ENCODE assay signal across 8 cellular contexts in genomic region chr16:67150833-67151396, GRCh38. TPM values are rescaled to one million over a fixed set of nuclear protein-coding genes. Genes with fewer than 3 reads are reported as not detected.
A peak's percentile ranks its signal among the peaks of the same experiment; 100 is the strongest.
DNase-seq lines count a peak whose midpoint lies in the region; ATAC-seq and TF ChIP-seq lines count a peak whose summit lies in the region.

TSS of gene B3GNT9 (minus strand) at chr16:67150998. CDS start at chr16:67150485, 513 bp downstream.

- H3K4me3 ChIP-seq in Caco-2 (ENCODE audit: low read depth, low read length), result peak within 1 kb of the TSS; percentile 75
- H3K4me3 ChIP-seq in fibroblast of mammary gland (ENCODE audit: control insufficient read depth, low read depth, low read length), result peak within 1 kb of the TSS; percentile 55

- no peaks in the 10 kb centered on the region for H3K9me3 ChIP-seq in Caco-2

- TF ChIP-seq CTCF in Caco-2 (IDR thresholded peaks at IDR 0.05; ENCODE audit: insufficient read depth in 1 of 2, low read depth in 1 of 2, low read length in 1 of 2, severe bottlenecking in 1 of 2, unreplicated experiment in 1 of 2), result no peak
- TF ChIP-seq CTCF in activated CD8-positive, alpha-beta T cell treated with anti-CD3 and anti-CD28 coated beads for 36 hours (IDR thresholded peaks at IDR 0.05), result no peak
- no peak for TF ChIP-seq CTCF in fibroblast of mammary gland (conservative IDR thresholded peaks at IDR 0.05; ENCODE audit: control insufficient read depth, insufficient read depth, low read depth, low read length)

- peak; percentile 25 for ATAC-seq in activated CD8-positive, alpha-beta T cell treated with anti-CD3 and anti-CD28 coated beads for 36 hours
- ATAC-seq in GM18519 (IDR thresholded peaks at IDR 0.05; ENCODE audit: low FRiP score, unreplicated experiment) (no peak), GM19467 (IDR thresholded peaks at IDR 0.05; ENCODE audit: unreplicated experiment) (no peak)

- CTCF ChIA-PET in Caco-2 (lab: Charles Lee), result interaction anchor here (0.5 to 2.6 kb wide), 9 partner anchors 9 to 297 kb away, joined by 3 to 23 read pairs (median 3); partner anchors contain the start of genes CES3, FBXL8 and TRADD
- CTCF ChIA-PET in activated CD8-positive, alpha-beta T cell treated with anti-CD3 and anti-CD28 coated beads for 36 hours (lab: Charles Lee), result interaction anchor here (1.4 to 15.9 kb wide), 6 partner anchors 9 to 197 kb away, joined by 3 to 209 read pairs (median 7); partner anchors contain the start of genes FBXL8, HSF4, NOL3 and TRADD

- no peaks in the 10 kb centered on the region for H3K9me3 Mint-ChIP-seq in Caco-2 (ENCODE audit: unreplicated experiment)
- H3K9me3 Mint-ChIP-seq in IgD-negative memory B cell, result no peaks in the 10 kb centered on the region
- no peaks in the 10 kb centered on the region for H3K9me3 Mint-ChIP-seq in activated CD8-positive, alpha-beta T cell treated with anti-CD3 and anti-CD28 coated beads for 36 hours

- H3K36me3 ChIP-seq in Caco-2 (ENCODE audit: control insufficient read depth, insufficient read depth, low read length), result peaks cover 2% of the 10 kb centered on the region; the same call in 1 of the 2 replicates

- BruUV-seq in Caco-2 (replicated peaks; lab: Mats Ljungman, UMichigan), result no TSS peak

- POLR2A ChIA-PET in Caco-2 (lab: Charles Lee), result interaction anchor here (0.5 to 1.6 kb wide), 2 partner anchors 9 to 105 kb away, joined by 5 to 8 read pairs; partner anchors contain the start of genes FBXL8 and TRADD
- POLR2A ChIA-PET in activated CD8-positive, alpha-beta T cell treated with anti-CD3 and anti-CD28 coated beads for 36 hours (lab: Charles Lee), result interaction anchor here (0.6 to 1.8 kb wide), 7 partner anchors 8 to 208 kb away, joined by 3 to 5 read pairs (median 3); no protein-coding TSS in a partner anchor

- peak within 1 kb of the TSS; percentile 81 for H3K4me3 Mint-ChIP-seq in Caco-2 (ENCODE audit: unreplicated experiment)
- peak within 1 kb of the TSS; percentile 69 to 83 (median 78) for H3K4me3 Mint-ChIP-seq in IgD-negative memory B cell
- H3K4me3 Mint-ChIP-seq in activated CD8-positive, alpha-beta T cell treated with anti-CD3 and anti-CD28 coated beads for 36 hours, result peak within 1 kb of the TSS; percentile 63

- H3K4me1 Mint-ChIP-seq in Caco-2 (ENCODE audit: low read depth, unreplicated experiment) (no peaks in the 10 kb centered on the region), IgD-negative memory B cell (peaks cover 5 to 11% (median 5%) of the 10 kb centered on the region in 3 donors)
- H3K4me1 Mint-ChIP-seq in activated CD8-positive, alpha-beta T cell treated with anti-CD3 and anti-CD28 coated beads for 36 hours (ENCODE audit: low read depth), result peaks cover 19% of the 10 kb centered on the region

- H3K27ac Mint-ChIP-seq in Caco-2 (ENCODE audit: unreplicated experiment) (peak within 1 kb of the TSS; percentile 85), IgD-negative memory B cell (no peak within 1 kb of the TSS)
- no peak within 1 kb of the TSS for H3K27ac Mint-ChIP-seq in activated CD8-positive, alpha-beta T cell treated with anti-CD3 and anti-CD28 coated beads for 36 hours

- H3K4me1 ChIP-seq in Caco-2, result peaks cover 4% of the 10 kb centered on the region

- intact Hi-C loops in Caco-2 (cut with micrococcal nuclease; ENCODE audit: unreplicated experiment), result loop anchor here (2.0 kb wide), 2 partner anchors 42 to 196 kb away; partner anchors contain the start of gene PHAF1
- intact Hi-C loops in activated CD8-positive, alpha-beta T cell treated with anti-CD3 and anti-CD28 coated beads for 36 hours (cut with micrococcal nuclease), result no loop called here

- DNase-seq in Caco-2, result peak; percentile 69 to 76
- peak; percentile 85 for DNase-seq in GM19240 (ENCODE audit: insufficient read length, low spot score)
- DNase-seq in activated CD8-positive, alpha-beta T cell treated with anti-CD3 and anti-CD28 coated beads for 36 hours, result peak; percentile 56
- DNase-seq in fibroblast of mammary gland (ENCODE audit: low read depth), result peak; percentile 68
- peak; percentile 81 for DNase-seq in myocyte (ENCODE audit: low read depth)

- H3K27me3 Mint-ChIP-seq in Caco-2 (ENCODE audit: insufficient read depth, unreplicated experiment) (no peaks in the 10 kb centered on the region), IgD-negative memory B cell (peaks cover 6% of the 10 kb centered on the region)
- peaks cover 21% of the 10 kb centered on the region for H3K27me3 Mint-ChIP-seq in activated CD8-positive, alpha-beta T cell treated with anti-CD3 and anti-CD28 coated beads for 36 hours

- H3K36me3 Mint-ChIP-seq in Caco-2 (ENCODE audit: insufficient read depth, unreplicated experiment), result peaks cover 36% of the 10 kb centered on the region
- peaks cover 2% of the 10 kb centered on the region for H3K36me3 Mint-ChIP-seq in IgD-negative memory B cell
- H3K36me3 Mint-ChIP-seq in activated CD8-positive, alpha-beta T cell treated with anti-CD3 and anti-CD28 coated beads for 36 hours (ENCODE audit: low read depth), result peaks cover 31% of the 10 kb centered on the region

- H3K27me3 ChIP-seq in Caco-2 (replicated peaks; ENCODE audit: control insufficient read depth, insufficient read depth, low read length), result no peaks in the 10 kb centered on the region

RNA-seq across cellular contexts. Expression of gene B3GNT9, which starts in this region (rescaled TPM):
- 11.6 and 11.7 TPM in 2 replicates for total RNA-seq in Caco-2 (2022)
- polyA plus RNA-seq in IgD-negative memory B cell, result 0.45 TPM
- 1 to 10 TPM; 2.1 to 2.5 TPM for total RNA-seq in activated CD8-positive, alpha-beta T cell treated with anti-CD3 and anti-CD28 coated beads for 36 hours
- 56.1 and 57.4 TPM in 2 replicates for total RNA-seq in myocyte
- 52.4 TPM for polyA plus RNA-seq in myocyte (2012)
